24 cellular contexts compared by ENCODE assay signal in genomic region chr6:110456694-110457093, GRCh38. TPM values are rescaled to one million over a fixed set of nuclear protein-coding genes. Genes with fewer than 3 reads are reported as not detected.
"Had no signal": no experiment of that assay in that cellular context is flagged by ENCODE, and none has a peak within 500 bp of the region (broad histone marks: within the 10 kb centered on the region; RNA-seq: fewer than 3 reads in every experiment).

No MANE protein-coding gene starts in this region.

- H3K4me3 ChIP-seq: SJCRH30 had no signal

- DNase-seq: activated CD4-positive, alpha-beta T cell treated with anti-CD3 and anti-CD28 coated beads for 4 hours; activated CD8-positive, alpha-beta memory T cell treated with anti-CD3 and anti-CD28 coated beads, Interleukin-2, amount 50 U/mL, for 4 hours; activated CD8-positive, alpha-beta T cell treated with anti-CD3 and anti-CD28 coated beads for 36 hours; activated gamma-delta T cell treated with Interleukin-2 at 50 U/mL for 16 hours; activated naive CD4-positive, alpha-beta T cell treated with anti-CD3 and anti-CD28 coated beads, Interleukin-2, amount 10 ng/mL, durations not matched to agents 7 days and 5 days; activated naive CD8-positive, alpha-beta T cell treated with anti-CD3 and anti-CD28 coated beads for 36 hours; activated T-cell treated with anti-CD3 and anti-CD28 coated beads, Interleukin-2, amount 50 U/mL, for 72 hours; brain microvascular endothelial cell; caudate nucleus; Kasumi-1; KBM-7; NCI-H1092; NCI-H2029; NCI-H2107; NCI-H446; NCI-H524; NCI-H748 treated with DMSO at 0.1 percent for 48 hours; RPMI8226; SJCRH30; SK-N-SH had no signal

- H3K4me1 Mint-ChIP-seq: activated naive CD4-positive, alpha-beta T cell treated with anti-CD3 and anti-CD28 coated beads, Interleukin-2, amount 10 ng/mL, durations not matched to agents 7 days and 5 days; activated naive CD8-positive, alpha-beta T cell treated with anti-CD3 and anti-CD28 coated beads for 36 hours had no signal

- H3K9me3 ChIP-seq: SJCRH30, SK-N-SH had no signal

- H3K4me2 ChIP-seq: SK-N-SH had no signal

- H3K36me3 ChIP-seq: brain microvascular endothelial cell, SJCRH30 had no signal

- H3K36me3 Mint-ChIP-seq: activated naive CD4-positive, alpha-beta T cell treated with anti-CD3 and anti-CD28 coated beads, Interleukin-2, amount 10 ng/mL, durations not matched to agents 7 days and 5 days had no signal

- H3K27ac Mint-ChIP-seq: activated CD8-positive, alpha-beta T cell treated with anti-CD3 and anti-CD28 coated beads for 36 hours; activated naive CD4-positive, alpha-beta T cell treated with anti-CD3 and anti-CD28 coated beads, Interleukin-2, amount 10 ng/mL, durations not matched to agents 7 days and 5 days; activated naive CD8-positive, alpha-beta T cell treated with anti-CD3 and anti-CD28 coated beads for 36 hours; activated T-cell treated with anti-CD3 and anti-CD28 coated beads, Interleukin-2, amount 50 U/mL, for 72 hours; activated T-helper 2 cell treated with anti-CD3 and anti-CD28 coated beads, Interferon-gamma antibody, Interleukin-2, Interleukin-4, amounts not matched to agents 10 μg/mL and 5 μg/mL and 100 μg/mL, durations not matched to agents 14 hours and 24 hours and 36 hours; T-helper 2 cell treated with Interferon-gamma antibody and Interleukin-4, amounts not matched to agents 5 μg/mL and 100 μg/mL, for 36 hours had no signal

- H3K4me3 Mint-ChIP-seq: activated CD8-positive, alpha-beta T cell treated with anti-CD3 and anti-CD28 coated beads for 36 hours; activated naive CD4-positive, alpha-beta T cell treated with anti-CD3 and anti-CD28 coated beads, Interleukin-2, amount 10 ng/mL, durations not matched to agents 7 days and 5 days; activated naive CD8-positive, alpha-beta T cell treated with anti-CD3 and anti-CD28 coated beads for 36 hours; activated T-cell treated with anti-CD3 and anti-CD28 coated beads, Interleukin-2, amount 50 U/mL, for 72 hours; T-helper 2 cell treated with Interferon-gamma antibody and Interleukin-4, amounts not matched to agents 5 μg/mL and 100 μg/mL, for 36 hours had no signal

- H3K27me3 ChIP-seq: brain microvascular endothelial cell, SJCRH30 had no signal

- H3K27ac ChIP-seq: brain microvascular endothelial cell, SJCRH30 had no signal

- H3K9ac ChIP-seq: SK-N-SH had no signal

- H3K4me1 ChIP-seq: SJCRH30 had no signal

RNA-seq across cellular contexts. Expression of gene SLC22A16, which starts 19.7 kb away (rescaled TPM):
- total RNA-seq: activated CD8-positive, alpha-beta T cell treated with anti-CD3 and anti-CD28 coated beads for 36 hours; activated naive CD8-positive, alpha-beta T cell treated with anti-CD3 and anti-CD28 coated beads for 36 hours; activated T-cell treated with anti-CD3 and anti-CD28 coated beads, Interleukin-2, amount 50 U/mL, for 72 hours; activated T-helper 2 cell treated with anti-CD3 and anti-CD28 coated beads, Interferon-gamma antibody, Interleukin-2, Interleukin-4, amounts not matched to agents 10 μg/mL and 5 μg/mL and 100 μg/mL, durations not matched to agents 14 hours and 24 hours and 36 hours; OCI-LY7; SJCRH30; T-helper 1 cell treated with Interleukin-12 subunit alpha and Interleukin-12 subunit beta and Interleukin-4 antibody, amounts not matched to agents 30 ng/mL and 1 ng/mL, for 36 hours had no signal
- polyA plus RNA-seq: SK-N-SH had no signal

RNA-seq across cellular contexts. Expression of gene DDO, which starts 41.3 kb away (rescaled TPM):
- total RNA-seq: activated CD8-positive, alpha-beta T cell treated with anti-CD3 and anti-CD28 coated beads for 36 hours; activated naive CD8-positive, alpha-beta T cell treated with anti-CD3 and anti-CD28 coated beads for 36 hours; activated T-cell treated with anti-CD3 and anti-CD28 coated beads, Interleukin-2, amount 50 U/mL, for 72 hours; activated T-helper 2 cell treated with anti-CD3 and anti-CD28 coated beads, Interferon-gamma antibody, Interleukin-2, Interleukin-4, amounts not matched to agents 10 μg/mL and 5 μg/mL and 100 μg/mL, durations not matched to agents 14 hours and 24 hours and 36 hours; OCI-LY7; T-helper 1 cell treated with Interleukin-12 subunit alpha and Interleukin-12 subunit beta and Interleukin-4 antibody, amounts not matched to agents 30 ng/mL and 1 ng/mL, for 36 hours had no signal
